ENCODE assay signal across 14 cellular contexts in genomic region chr10:93150990-93151547, GRCh38.
"Had no signal": no experiment of that assay in that cellular context is flagged by ENCODE, and none has a peak within 500 bp of the region (broad histone marks: within the 10 kb centered on the region; RNA-seq: fewer than 3 reads in every experiment).

No MANE protein-coding gene starts in this region.

- H3K4me2 ChIP-seq: neural progenitor cell had no signal

- ATAC-seq: activated CD8-positive, alpha-beta memory T cell treated with anti-CD3 and anti-CD28 coated beads, Interleukin-2, amount 10 ng/mL, durations not matched to agents 7 days and 5 days; gastrocnemius medialis; left ventricle myocardium superior had no signal

- H3K9ac ChIP-seq: neural progenitor cell, parathyroid adenoma had no signal

- H3K9me3 ChIP-seq: gastrocnemius medialis, testis had no signal

- H3K4me3 ChIP-seq: gastrocnemius medialis, neural progenitor cell, testis had no signal

- H2AFZ ChIP-seq: neural progenitor cell, parathyroid adenoma had no signal

- H3K36me3 Mint-ChIP-seq: activated CD8-positive, alpha-beta memory T cell treated with anti-CD3 and anti-CD28 coated beads, Interleukin-2, amount 10 ng/mL, durations not matched to agents 7 days and 5 days; neural progenitor cell had no signal

- H3K27ac ChIP-seq: gastrocnemius medialis, neural progenitor cell, parathyroid adenoma, testis had no signal

- H3K27ac Mint-ChIP-seq: activated CD8-positive, alpha-beta memory T cell treated with anti-CD3 and anti-CD28 coated beads, Interleukin-2, amount 10 ng/mL, durations not matched to agents 7 days and 5 days; activated naive CD8-positive, alpha-beta T cell treated with anti-CD3 and anti-CD28 coated beads, Interleukin-2, amount 10 ng/mL, durations not matched to agents 7 days and 5 days; neural progenitor cell; stimulated activated naive CD8-positive, alpha-beta T cell treated with anti-CD3 and anti-CD28 coated beads, Interleukin-15, amount 100 ng/mL, for 72 hours had no signal

- H3K4me3 Mint-ChIP-seq: activated CD8-positive, alpha-beta memory T cell treated with anti-CD3 and anti-CD28 coated beads, Interleukin-2, amount 10 ng/mL, durations not matched to agents 7 days and 5 days; activated naive CD8-positive, alpha-beta T cell treated with anti-CD3 and anti-CD28 coated beads, Interleukin-2, amount 10 ng/mL, durations not matched to agents 7 days and 5 days; activated T-cell treated with anti-CD3 and anti-CD28 coated beads, Interleukin-2, amount 50 U/mL, for 4 hours; neural progenitor cell; stimulated activated naive CD8-positive, alpha-beta T cell treated with anti-CD3 and anti-CD28 coated beads, Interleukin-15, amount 100 ng/mL, for 72 hours had no signal

- H3K27me3 ChIP-seq: gastrocnemius medialis, neural progenitor cell, testis had no signal

- H3K79me2 ChIP-seq: parathyroid adenoma had no signal

- DNase-seq: activated CD4-positive, alpha-beta T cell treated with anti-CD3 and anti-CD28 coated beads, Interleukin-2, amount 50 U/mL, for 4 hours; activated CD4-positive, CD25-positive, alpha-beta regulatory T cell treated with anti-CD3 and anti-CD28 coated beads, Interleukin-2, amount 50 U/mL, for 72 hours; activated CD8-positive, alpha-beta memory T cell treated with anti-CD3 and anti-CD28 coated beads, Interleukin-2, amount 10 ng/mL, durations not matched to agents 7 days and 5 days; activated gamma-delta T cell treated with Interleukin-2 at 50 U/mL for 16 hours; activated naive CD8-positive, alpha-beta T cell treated with anti-CD3 and anti-CD28 coated beads, Interleukin-2, amount 10 ng/mL, durations not matched to agents 7 days and 5 days; activated T-cell treated with anti-CD3 and anti-CD28 coated beads, Interleukin-2, amount 50 U/mL, for 4 hours; anterior cingulate cortex; gastrocnemius medialis; left ventricle myocardium superior; stimulated activated CD4-positive, alpha-beta T cell treated with anti-CD3 and anti-CD28 coated beads, Interleukin-4, amount 100 ng/mL, for 4 hours; stimulated activated naive CD8-positive, alpha-beta T cell treated with anti-CD3 and anti-CD28 coated beads, Interleukin-15, amount 100 ng/mL, for 72 hours; testis had no signal

- H3K36me3 ChIP-seq: gastrocnemius medialis, neural progenitor cell had no signal

- H3K4me1 ChIP-seq: gastrocnemius medialis, parathyroid adenoma, testis had no signal
